23 cellular contexts compared by ENCODE assay signal in genomic region chr2:203739351-203739750, GRCh38. TPM values are rescaled to one million over a fixed set of nuclear protein-coding genes. Genes with fewer than 3 reads are reported as not detected.
A peak's percentile ranks its signal among the peaks of the same experiment; 100 is the strongest.
DNase-seq lines count a peak whose midpoint lies in the region; ATAC-seq and TF ChIP-seq lines count a peak whose summit lies in the region.
"Had no signal": no experiment of that assay in that cellular context is flagged by ENCODE, and none has a peak within 500 bp of the region (broad histone marks: within the 10 kb centered on the region; RNA-seq: fewer than 3 reads in every experiment).

No MANE protein-coding gene starts in this region.

- H3K4me1 Mint-ChIP-seq in activated CD4-positive, alpha-beta T cell treated with anti-CD3 and anti-CD28 coated beads, Interleukin-2, amount 10 ng/mL, durations not matched to agents 7 days and 5 days, result peaks cover 96% of the 10 kb centered on the region
- peaks cover 51% of the 10 kb centered on the region for H3K4me1 Mint-ChIP-seq in activated T-helper 17 cell treated with anti-CD3 and anti-CD28 coated beads, Interleukin-2, amount 50 U/mL, for 72 hours

- intact Hi-C loops in mucosa of descending colon (cut with DNase I, micrococcal nuclease), result no loop called here

- H4K20me1 ChIP-seq in DND-41 (ENCODE audit: insufficient read depth, low read length), result no peaks in the 10 kb centered on the region
- H4K20me1 ChIP-seq: BLaER1 had no signal

- H3K27ac Mint-ChIP-seq in activated CD4-positive, alpha-beta T cell treated with anti-CD3 and anti-CD28 coated beads, Interleukin-2, amount 10 ng/mL, durations not matched to agents 7 days and 5 days, result peak overlapping the region; percentile 94
- peak overlapping the region; percentile 98 for H3K27ac Mint-ChIP-seq in activated T-helper 17 cell treated with anti-CD3 and anti-CD28 coated beads, Interleukin-2, amount 50 U/mL, for 72 hours

- peak overlapping the region; percentile 71; the same call in 1 of the 2 replicates for H3K9ac ChIP-seq in DND-41 (ENCODE audit: low read depth, low read length)
- H3K9ac ChIP-seq: BLaER1 had no signal

- CTCF ChIA-PET in activated CD4-positive, alpha-beta T cell treated with anti-CD3 and anti-CD28 coated beads, Interleukin-2, amount 10 ng/mL, durations not matched to agents 7 days and 5 days (lab: Charles Lee), result interaction anchor here (0.6 to 2.4 kb wide), 17 partner anchors 8 to 248 kb away, joined by 3 to 18 read pairs (median 4); partner anchors contain the start of gene CD28

- peaks cover 87% of the 10 kb centered on the region for H3K36me3 Mint-ChIP-seq in activated CD4-positive, alpha-beta T cell treated with anti-CD3 and anti-CD28 coated beads, Interleukin-2, amount 10 ng/mL, durations not matched to agents 7 days and 5 days (ENCODE audit: low read depth)
- H3K36me3 Mint-ChIP-seq in activated T-helper 17 cell treated with anti-CD3 and anti-CD28 coated beads, Interleukin-2, amount 50 U/mL, for 72 hours (ENCODE audit: low read depth), result peaks cover 100% of the 10 kb centered on the region

- no peak overlapping the region for H2AFZ ChIP-seq in DND-41 (ENCODE audit: low read depth, low read length)
- H2AFZ ChIP-seq: hepatocyte had no signal

- no peak for DNase-seq in activated CD4-positive, alpha-beta T cell treated with anti-CD3 and anti-CD28 coated beads, Interleukin-2, amount 10 ng/mL, durations not matched to agents 7 days and 5 days
- DNase-seq in activated CD4-positive, alpha-beta T cell treated with anti-CD3 and anti-CD28 coated beads for 48 hours, result no peak
- DNase-seq in DND-41, result no peak
- no peak for DNase-seq in mucosa of descending colon
- DNase-seq in kidney tubule cell (ENCODE audit: low spot score), result no peak
- DNase-seq: activated CD4-positive, alpha-beta T cell treated with anti-CD3 and anti-CD28 coated beads, Interleukin-2, amount 50 U/mL, for 4 hours; cerebellar nuclear complex; foreskin melanocyte; NCI-H1436 treated with DMSO at 0.1 percent for 48 hours; NCI-H2171; NCI-H524 treated with DMSO at 0.1 percent for 48 hours; stimulated activated CD8-positive, alpha-beta memory T cell treated with anti-CD3 and anti-CD28 coated beads, Interleukin-4, amount 100 ng/mL, for 48 hours had no signal

- H3K9me3 ChIP-seq in DND-41 (ENCODE audit: insufficient read depth, low read length, severe bottlenecking), result peaks cover 2% of the 10 kb centered on the region
- no peaks in the 10 kb centered on the region for H3K9me3 ChIP-seq in mucosa of descending colon
- H3K9me3 ChIP-seq: neutrophil, vagina had no signal

- no peak overlapping the region for H3K4me2 ChIP-seq in DND-41 (ENCODE audit: insufficient read depth, low read length)
- H3K4me2 ChIP-seq: hepatocyte, smooth muscle cell had no signal

- peak overlapping the region; percentile 100 for H3K27ac ChIP-seq in DND-41 (ENCODE audit: low read length)
- H3K27ac ChIP-seq: hepatocyte, neutrophil, RWPE1, vagina had no signal

- H3K4me3 ChIP-seq in DND-41 (ENCODE audit: low read depth in 1 of 2, low read length in 2 of 2) (no peak overlapping the region), mucosa of descending colon (no peak overlapping the region)
- H3K4me3 ChIP-seq: BLaER1, hepatocyte, smooth muscle cell, vagina had no signal

- H3K4me1 ChIP-seq in DND-41 (ENCODE audit: insufficient read depth, low read length) (peaks cover 46% of the 10 kb centered on the region), mucosa of descending colon (ENCODE audit: low read depth) (no peaks in the 10 kb centered on the region)
- H3K4me1 ChIP-seq: vagina had no signal

- peak overlapping the region; percentile 4 for H3K4me3 Mint-ChIP-seq in activated CD4-positive, alpha-beta T cell treated with anti-CD3 and anti-CD28 coated beads, Interleukin-2, amount 10 ng/mL, durations not matched to agents 7 days and 5 days
- peak overlapping the region; percentile 70 for H3K4me3 Mint-ChIP-seq in activated T-helper 17 cell treated with anti-CD3 and anti-CD28 coated beads, Interleukin-2, amount 50 U/mL, for 72 hours

- no peak for TF ChIP-seq CTCF in DND-41 (IDR thresholded peaks at IDR 0.05; ENCODE audit: borderline replicate concordance, extremely low read depth, low read length, poor library complexity, severe bottlenecking)
- no peak for TF ChIP-seq CTCF in mucosa of descending colon (IDR thresholded peaks at IDR 0.05)

- H3K36me3 ChIP-seq in DND-41 (ENCODE audit: insufficient read depth, low read length), result no peaks in the 10 kb centered on the region
- no peaks in the 10 kb centered on the region for H3K36me3 ChIP-seq in mucosa of descending colon (ENCODE audit: low read depth)
- H3K36me3 ChIP-seq: BLaER1, neutrophil, vagina had no signal

- H3K9me3 Mint-ChIP-seq in activated CD4-positive, alpha-beta T cell treated with anti-CD3 and anti-CD28 coated beads, Interleukin-2, amount 10 ng/mL, durations not matched to agents 7 days and 5 days, result peaks cover 15% of the 10 kb centered on the region
- peaks cover 10% of the 10 kb centered on the region for H3K9me3 Mint-ChIP-seq in activated T-helper 17 cell treated with anti-CD3 and anti-CD28 coated beads, Interleukin-2, amount 50 U/mL, for 72 hours

- no peaks in the 10 kb centered on the region for H3K27me3 ChIP-seq in DND-41 (ENCODE audit: insufficient read depth, low read length, poor library complexity)
- H3K27me3 ChIP-seq: BLaER1, hepatocyte, neutrophil, vagina had no signal

- H3K27me3 Mint-ChIP-seq in activated CD4-positive, alpha-beta T cell treated with anti-CD3 and anti-CD28 coated beads, Interleukin-2, amount 10 ng/mL, durations not matched to agents 7 days and 5 days, result no peaks in the 10 kb centered on the region
- H3K27me3 Mint-ChIP-seq in activated T-helper 17 cell treated with anti-CD3 and anti-CD28 coated beads, Interleukin-2, amount 50 U/mL, for 72 hours, result no peaks in the 10 kb centered on the region

- POLR2A ChIA-PET in activated CD4-positive, alpha-beta T cell treated with anti-CD3 and anti-CD28 coated beads, Interleukin-2, amount 10 ng/mL, durations not matched to agents 7 days and 5 days (lab: Charles Lee), result interaction anchor here (0.6 to 2.1 kb wide), 5 partner anchors 9 to 500 kb away, joined by 4 to 13 read pairs (median 4); partner anchors contain the start of genes CD28 and CYP20A1

- ATAC-seq in DND-41 (ENCODE audit: insufficient read depth, low read depth) (no peak), mucosa of descending colon (peak; percentile 39), GM18498 (IDR thresholded peaks at IDR 0.05; ENCODE audit: unreplicated experiment) (no peak), GM21717 (IDR thresholded peaks at IDR 0.05; ENCODE audit: unreplicated experiment) (no peak)
- ATAC-seq in activated T-helper 17 cell treated with anti-CD3 and anti-CD28 coated beads, Interleukin-2, amount 50 U/mL, for 72 hours (replicated peaks), result peak; percentile 25
- ATAC-seq: HepG2 had no signal

- H3K79me2 ChIP-seq in DND-41 (ENCODE audit: insufficient read depth, low read length), result no peaks in the 10 kb centered on the region
- H3K79me2 ChIP-seq: hepatocyte had no signal

RNA-seq across cellular contexts. Expression of gene CD28, which starts 32.9 kb away (rescaled TPM):
- 100 to 1,000 TPM; 151 to 163 TPM for total RNA-seq in activated CD4-positive, alpha-beta T cell treated with anti-CD3 and anti-CD28 coated beads, Interleukin-2, amount 10 ng/mL, durations not matched to agents 7 days and 5 days
- 100 to 1,000 TPM; 242 to 382 TPM for total RNA-seq in activated T-helper 17 cell treated with anti-CD3 and anti-CD28 coated beads, Interleukin-2, amount 50 U/mL, for 72 hours
- total RNA-seq in mucosa of descending colon, result 1 to 10 TPM in 2 of 3 donors, under 1 TPM in 1; 0.41 to 1.4 (median 1.3) TPM
- total RNA-seq: hepatocyte, HepG2, M059J, smooth muscle cell had no signal

Comparison
In these comparisons a context has a peak if more than half of its experiments do, and no peak if none do; other contexts are left out.
1. ATAC-seq: peak in activated T-helper 17 cell treated with anti-CD3 and anti-CD28 coated beads, Interleukin-2, amount 50 U/mL, for 72 hours (single experiment) and mucosa of descending colon (single experiment); none in DND-41 (single experiment), GM18498 (single experiment) and GM21717 (single experiment).
2. RNA of gene CD28, which starts 32.9 kb away (total RNA-seq): 242 to 382 TPM in activated T-helper 17 cell treated with anti-CD3 and anti-CD28 coated beads, Interleukin-2, amount 50 U/mL, for 72 hours and 151 to 163 TPM in activated CD4-positive, alpha-beta T cell treated with anti-CD3 and anti-CD28 coated beads, Interleukin-2, amount 10 ng/mL, durations not matched to agents 7 days and 5 days; 0.41 to 1.4 TPM in mucosa of descending colon; every median in the first group is over 10 times any median in the second.